9 cellular contexts compared by ENCODE assay signal in the genomic region with DNA sequence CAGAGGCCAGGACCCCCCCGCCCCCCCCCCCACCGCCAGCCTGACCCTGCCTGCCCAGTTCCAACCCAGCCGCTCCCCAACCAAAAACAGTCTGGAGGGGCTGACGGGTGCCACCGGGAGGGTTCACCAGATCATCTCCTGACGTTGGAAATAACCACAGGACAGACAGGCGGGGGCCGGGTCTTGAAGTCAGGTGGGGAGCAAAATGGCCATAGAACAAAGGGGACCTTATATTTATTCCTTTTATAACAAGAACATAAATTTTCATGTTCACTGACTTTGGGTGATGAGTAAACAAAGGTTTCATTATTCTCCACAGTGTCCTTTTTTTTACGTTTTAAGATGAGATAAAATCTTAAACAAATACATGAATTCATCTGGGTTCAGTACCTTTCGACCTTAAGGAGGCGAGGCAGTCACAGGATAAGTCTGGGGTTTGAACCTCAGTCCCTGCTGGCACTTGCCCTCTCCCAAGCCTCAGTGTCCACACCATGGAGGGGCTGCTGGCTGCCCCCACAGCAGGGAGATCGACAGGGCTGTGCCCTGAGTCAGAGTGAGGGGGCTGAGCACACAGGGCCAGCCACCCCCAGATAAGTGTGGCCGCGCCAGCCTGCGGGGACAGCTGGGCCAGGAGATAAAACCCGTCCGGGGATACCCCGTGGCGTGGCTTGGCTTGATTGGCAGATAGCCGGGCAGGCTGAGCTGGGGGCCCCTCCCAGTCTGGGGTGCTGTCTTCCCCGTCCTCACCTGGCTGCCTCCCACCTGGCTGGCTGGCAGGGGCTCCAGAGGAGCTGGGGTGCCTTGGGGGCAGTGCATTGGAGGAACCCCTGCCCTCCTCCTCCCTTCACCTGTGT. TPM values are rescaled to one million over a fixed set of nuclear protein-coding genes. Genes with fewer than 3 reads are reported as not detected.
A peak's percentile ranks its signal among the peaks of the same experiment; 100 is the strongest.
DNase-seq lines count a peak whose midpoint lies in the region; ATAC-seq, FAIRE-seq and TF ChIP-seq lines count a peak whose summit lies in the region.
"Had no signal": no experiment of that assay in that cellular context is flagged by ENCODE, and none has a peak within 500 bp of the region (broad histone marks: within the 10 kb centered on the region; RNA-seq: fewer than 3 reads in every experiment).

No MANE protein-coding gene starts in this region.

- H3K36me3 Mint-ChIP-seq in CD4-positive, CD25-positive, alpha-beta regulatory T cell, result peaks cover 9% of the 10 kb centered on the region
- no peaks in the 10 kb centered on the region for H3K36me3 Mint-ChIP-seq in natural killer cell

- peak overlapping the region; percentile 90 to 94 (median 91) for H3K27ac Mint-ChIP-seq in CD4-positive, CD25-positive, alpha-beta regulatory T cell
- peak overlapping the region; percentile 86 to 94 for H3K27ac Mint-ChIP-seq in natural killer cell

- SMC1A ChIA-PET in GM12878 (lab: Charles Lee; ENCODE audit: uncharacterized antibody, unreplicated experiment), result interaction anchor here (1.0 to 1.7 kb wide), 4 partner anchors 8 to 44 kb away, joined by 3 to 17 read pairs (median 4); a partner anchor contains a TSS

- peak overlapping the region; percentile 41; the same call in 1 of the 2 replicates for H3K4me2 ChIP-seq in GM12878 (ENCODE audit: control insufficient read depth, insufficient read depth)

- RAD21 ChIA-PET in GM12878 (lab: Charles Lee; ENCODE audit: unreplicated experiment), result interaction anchor here (0.8 to 5.5 kb wide), 6 partner anchors 11 to 75 kb away, joined by 3 to 102 read pairs (median 7); a partner anchor contains a TSS

- DNase-seq in CD4-positive, CD25-positive, alpha-beta regulatory T cell, result peak in 1 of 3 donors; percentile 46
- DNase-seq in MG63, result peak; percentile 28
- DNase-seq in GM12878 (ENCODE audit: low read depth, low spot score), result no peak
- DNase-seq in natural killer cell, result peak; percentile 46
- DNase-seq in NCI-H146 (lab: John Stamatoyannopoulos, UW), result no peak
- DNase-seq in cerebellum (ENCODE audit: low spot score), result no peak

- H3K4me1 Mint-ChIP-seq in CD4-positive, CD25-positive, alpha-beta regulatory T cell, result peaks cover 0 to 66% (median 24%) of the 10 kb centered on the region in 4 donors
- peaks cover 16 to 38% of the 10 kb centered on the region in 2 donors for H3K4me1 Mint-ChIP-seq in natural killer cell

- H2AFZ ChIP-seq in GM12878 (ENCODE audit: control insufficient read depth, low read depth, low read length), result no peak overlapping the region

- no peak overlapping the region; the same call in 1 of the 2 replicates for H3K9ac ChIP-seq in GM12878 (ENCODE audit: control insufficient read depth, insufficient read depth, low read length)

- TF ChIP-seq CTCF in GM12878 (IDR thresholded peaks at IDR 0.05 in 2 of 3, conservative IDR thresholded peaks at IDR 0.05 in 1 of 3; ENCODE audit: control insufficient read depth in 2 of 3, extremely low read depth in 1 of 3, insufficient read depth in 1 of 3, low read depth in 3 of 3, low read length in 3 of 3), result no peak
- TF ChIP-seq CTCF in natural killer cell (IDR thresholded peaks at IDR 0.05), result no peak

- no peak for TF ChIP-seq RAD21 in GM12878 (IDR thresholded peaks at IDR 0.05; ENCODE audit: insufficient read depth, low read depth, low read length)

- H3K9me3 ChIP-seq in CD4-positive, CD25-positive, alpha-beta regulatory T cell (ENCODE audit: control insufficient read depth in 2 of 2, low read length in 2 of 2), result no peaks in the 10 kb centered on the region
- no peaks in the 10 kb centered on the region for H3K9me3 ChIP-seq in MG63
- H3K9me3 ChIP-seq in GM12878 (replicated peaks; ENCODE audit: control insufficient read depth, insufficient read depth, low read length), result no peaks in the 10 kb centered on the region

- H3K27me3 Mint-ChIP-seq in CD4-positive, CD25-positive, alpha-beta regulatory T cell, result no peaks in the 10 kb centered on the region
- H3K27me3 Mint-ChIP-seq in natural killer cell (ENCODE audit: low read depth in 2 of 2), result no peaks in the 10 kb centered on the region

- TF ChIP-seq POLR2A in GM12878 (IDR thresholded peaks at IDR 0.05; ENCODE audit: low read depth, low read length), result no peak; the same call in 1 of the 2 replicates

- 71% methylated on average over 18 of the region's 21 CpGs for WGBS in GM12878 (ENCODE audit: insufficient coverage, insufficient replicate concordance, low lambda C conversion rate, missing lambda C conversion rate)

- BruUV-seq in GM12878 (replicated peaks; lab: Mats Ljungman, UMichigan), result no TSS peak

- H3K9me3 Mint-ChIP-seq in CD4-positive, CD25-positive, alpha-beta regulatory T cell, result no peaks in the 10 kb centered on the region
- H3K9me3 Mint-ChIP-seq in natural killer cell, result no peaks in the 10 kb centered on the region

- TF ChIP-seq EP300 in GM12878 (IDR thresholded peaks at IDR 0.05; ENCODE audit: borderline replicate concordance in 1 of 2, control insufficient read depth in 1 of 2, low read depth in 2 of 2, low read length in 2 of 2), result no peak

- peaks cover 65% of the 10 kb centered on the region for H3K79me2 ChIP-seq in GM12878 (ENCODE audit: control insufficient read depth, insufficient read depth, low read length)

- peak overlapping the region; percentile 61 for H3K4me3 ChIP-seq in CD4-positive, CD25-positive, alpha-beta regulatory T cell (ENCODE audit: low read depth, low read length)
- no peak overlapping the region for H3K4me3 ChIP-seq in MG63
- H3K4me3 ChIP-seq in GM12878, result no peak overlapping the region

- ATAC-seq in CD4-positive, CD25-positive, alpha-beta regulatory T cell (ENCODE audit: low read depth in 2 of 2), result no peak
- no peak for ATAC-seq in GM12878
- peak in 2 of 3 donors; percentile 2 to 48 for ATAC-seq in natural killer cell
- no peak for ATAC-seq in HG02588 (IDR thresholded peaks at IDR 0.05; ENCODE audit: unreplicated experiment)
- ATAC-seq in GM21825 (IDR thresholded peaks at IDR 0.05; ENCODE audit: unreplicated experiment), result no peak

- H4K20me1 ChIP-seq in GM12878 (ENCODE audit: control insufficient read depth, insufficient read depth), result no peaks in the 10 kb centered on the region; the same call in 1 of the 2 replicates

- POLR2A ChIA-PET in GM12878 (lab: Charles Lee), result interaction anchor here (0.6 to 1.2 kb wide), 2 partner anchors 73 to 453 kb away, joined by 3 to 4 read pairs; no protein-coding TSS in a partner anchor

- in situ Hi-C loops in GM12878 (cut with MboI), result loop anchor here (5.0 kb wide), 1 partner anchor 77 kb away; no protein-coding TSS in a partner anchor

- FAIRE-seq in GM12878 (lab: Jason Lieb, UNC), result no peak
- FAIRE-seq: GM19239 had no signal

- intact Hi-C loops in GM12878 (cut with micrococcal nuclease; ENCODE audit: unreplicated experiment), result loop anchor here (5.0 kb wide), 2 partner anchors 42 to 77 kb away; no protein-coding TSS in a partner anchor
- intact Hi-C loops in natural killer cell (cut with micrococcal nuclease), result loop anchor here (10.0 kb wide), 1 partner anchor 359 kb away; a partner anchor contains a TSS

- H3K36me3 ChIP-seq in CD4-positive, CD25-positive, alpha-beta regulatory T cell (ENCODE audit: control insufficient read depth, insufficient read depth, low read length), result peaks cover 10% of the 10 kb centered on the region
- H3K36me3 ChIP-seq in MG63 (peaks cover 76% of the 10 kb centered on the region), GM12878 (ENCODE audit: control insufficient read depth in 2 of 2, insufficient read depth in 2 of 2, low read length in 1 of 2) (peaks cover 11 to 46% of the 10 kb centered on the region in 2 experiments; a peak in 3 of 4 replicates)

- H3K4me3 Mint-ChIP-seq in CD4-positive, CD25-positive, alpha-beta regulatory T cell, result peak overlapping the region; percentile 76 to 90 (median 84)
- peak overlapping the region; percentile 62 for H3K4me3 Mint-ChIP-seq in natural killer cell

- CTCF ChIA-PET in GM12878 (lab: Yijun Ruan, JAX), result interaction anchor here (2.1 to 9.8 kb wide), 2 partner anchors 15 to 75 kb away, joined by 18 to 213 read pairs; a partner anchor contains a TSS

- H3K4me1 ChIP-seq in CD4-positive, CD25-positive, alpha-beta regulatory T cell (ENCODE audit: control insufficient read depth, insufficient read depth, low read length, poor library complexity, severe bottlenecking), result peaks cover 61% of the 10 kb centered on the region
- peaks cover 42% of the 10 kb centered on the region for H3K4me1 ChIP-seq in GM12878 (ENCODE audit: control insufficient read depth, insufficient read depth, low read length)

- no peaks in the 10 kb centered on the region for H3K27me3 ChIP-seq in CD4-positive, CD25-positive, alpha-beta regulatory T cell (ENCODE audit: control insufficient read depth, insufficient read depth, low read length)
- H3K27me3 ChIP-seq in MG63 (no peaks in the 10 kb centered on the region), GM12878 (replicated peaks in 1 of 2; ENCODE audit: control insufficient read depth in 2 of 2, insufficient read depth in 2 of 2, low read length in 1 of 2) (no peaks in the 10 kb centered on the region)

- peak overlapping the region; percentile 75 for H3K27ac ChIP-seq in CD4-positive, CD25-positive, alpha-beta regulatory T cell (ENCODE audit: insufficient read depth, low read length, poor library complexity, severe bottlenecking)
- no peak overlapping the region for H3K27ac ChIP-seq in GM12878 (ENCODE audit: control insufficient read depth, insufficient read depth)

RNA-seq across cellular contexts. Expression of a gene that starts 15.0 kb away (rescaled TPM):
- 111 TPM for total RNA-seq in CD4-positive, CD25-positive, alpha-beta regulatory T cell
- polyA plus RNA-seq in CD4-positive, CD25-positive, alpha-beta regulatory T cell, result 10 to 100 TPM; 10.3 to 13.3 (median 11.9) TPM
- 75.3 and 110 TPM in 2 replicates for total RNA-seq in MG63 (2014; rRNA removed; shearing (Covaris generic); ENCODE audit: low replicate concordance)
- total RNA-seq in GM12878 (2013; cell fraction: nucleolus; rRNA removed), result 30.6 and 32.7 TPM in 2 replicates
- total RNA-seq in GM12878 (2014; rRNA removed) (29.8 and 33.4 TPM in 2 replicates), GM12878 (2014; rRNA removed; fragmentation: Illumina TruSeq; extraction: Trizol) (11.4 and 13.0 TPM in 2 replicates), GM12878 (2021) (95.1 and 101 TPM in 2 replicates), natural killer cell (10 to 100 TPM; 27.2 to 66.1 (median 34.2) TPM), cerebellum (22.0 TPM)
- polyA plus RNA-seq in GM12878 (2011; ENCODE audit: low read depth), result 25.8 TPM
- polyA plus RNA-seq in GM12878 (2011; rRNA removed) (4.8 and 8.6 TPM in 2 replicates), GM12878 (2014; fragmentation: Illumina TruSeq; extraction: Trizol) (10.1 and 38.1 TPM in 2 replicates), GM12878 (2014; fragmentation: Nextera tagmentation; extraction: Ambion mirVana) (1 to 10 TPM; 2.3 to 4.2 TPM), GM12878 (2014; rRNA removed) (44.5 and 51.5 TPM in 2 replicates), GM12878 (2016; fragmentation: Nextera tagmentation; extraction: Ambion mirVana) (10 to 100 TPM; 55.0 to 56.2 TPM)
- polyA plus RNA-seq in GM12878 (2011; cell fraction: cytosol; rRNA removed), result 15.8 and 16.8 TPM in 2 replicates
- polyA plus RNA-seq in GM12878 (2011; cell fraction: nucleus; rRNA removed), result 25.1 and 32.3 TPM in 2 replicates
- 45.2 and 60.4 TPM in 2 replicates for polyA plus RNA-seq in GM12878 (2012)
- polyA minus RNA-seq in GM12878 (2011; rRNA and poly(A)+ RNA removed), result 10.7 and 17.2 TPM in 2 replicates
- 20.3 and 21.6 TPM in 2 replicates for polyA minus RNA-seq in GM12878 (2011; cell fraction: cytosol; rRNA and poly(A)+ RNA removed)
- 10.8 and 18.6 TPM in 2 replicates for polyA minus RNA-seq in GM12878 (2011; cell fraction: nucleus; rRNA and poly(A)+ RNA removed)

Comparison
In these comparisons a context has a peak if more than half of its experiments do, and no peak if none do; other contexts are left out.
1. ATAC-seq: peak in natural killer cell (2 of 3); none in CD4-positive, CD25-positive, alpha-beta regulatory T cell (0 of 2), GM12878 (single experiment), HG02588 (single experiment) and GM21825 (single experiment).
2. DNase-seq: peak in MG63 (single experiment) and natural killer cell (single experiment); none in GM12878 (single experiment), NCI-H146 (single experiment) and cerebellum (single experiment).